7 cellular contexts compared by ENCODE assay signal in the genomic region with DNA sequence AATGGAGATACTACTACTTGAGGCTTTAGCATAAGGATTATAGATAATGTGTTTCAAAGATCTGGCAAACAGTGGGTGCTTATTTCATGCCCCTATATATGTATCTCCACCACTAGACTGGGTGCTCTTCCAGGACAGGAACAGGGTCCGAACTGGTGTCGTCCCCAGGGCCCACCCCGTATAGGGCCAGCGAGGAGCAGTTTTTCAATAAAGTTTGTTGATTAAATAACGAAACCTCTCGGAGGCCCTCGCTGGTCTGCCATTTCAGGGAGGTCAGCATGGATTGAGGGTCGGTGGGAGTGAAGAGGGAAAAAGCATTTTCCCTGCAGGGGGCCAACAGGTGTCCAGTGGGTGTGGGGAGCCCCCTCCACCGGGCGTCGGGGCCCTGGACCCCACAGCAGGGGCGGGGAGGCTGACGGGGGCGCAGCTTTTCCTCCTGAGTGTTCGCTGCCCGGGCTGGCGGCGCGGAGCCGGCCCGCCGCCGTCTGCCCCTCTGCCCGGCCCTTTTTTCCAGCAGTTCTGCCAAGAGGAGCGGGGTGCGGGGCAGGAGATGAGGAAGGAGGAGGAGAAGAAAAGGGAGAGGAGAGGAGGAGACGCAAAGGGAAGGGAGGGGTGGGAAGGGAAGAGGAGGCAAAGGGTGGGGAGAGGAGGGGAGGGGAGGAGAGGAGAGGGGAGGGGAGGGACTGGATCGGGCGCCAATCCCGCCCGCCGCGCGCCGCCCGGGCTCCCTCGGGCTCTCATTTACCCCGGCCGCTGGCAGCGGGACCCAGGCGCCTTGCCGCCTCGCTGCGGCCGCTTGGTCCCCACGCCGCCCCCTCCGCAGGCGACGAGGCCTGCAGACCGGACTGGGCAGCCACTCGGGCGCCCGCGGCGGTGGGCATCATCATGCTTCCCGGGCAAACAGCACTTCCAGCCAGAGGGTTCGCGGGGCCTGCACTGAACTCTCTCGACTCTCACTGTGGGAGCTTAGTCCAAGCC.
DNase-seq lines count a peak whose midpoint lies in the region; ATAC-seq lines count a peak whose summit lies in the region.

No MANE protein-coding gene starts in this region.

- no peak overlapping the region for H4K8ac ChIP-seq in trophoblast cell (ENCODE audit: low read depth, low read length)

- H3K36me3 ChIP-seq in HUES6 (ENCODE audit: control insufficient read depth, insufficient read depth, low read length) (no peaks in the 10 kb centered on the region), adipocyte (ENCODE audit: control insufficient read depth, insufficient read depth, low read length, severe bottlenecking) (no peaks in the 10 kb centered on the region), trophoblast cell (ENCODE audit: control insufficient read depth in 1 of 2, insufficient read depth in 2 of 2, low read length in 2 of 2) (no peaks in the 10 kb centered on the region)

- peaks cover 66% of the 10 kb centered on the region for H3K27me3 ChIP-seq in HUES6 (ENCODE audit: control insufficient read depth, insufficient read depth, low read length)
- H3K27me3 ChIP-seq in adipocyte (replicated peaks; ENCODE audit: control insufficient read depth, insufficient read depth, low read length): no peaks in the 10 kb centered on the region
- peaks cover 28% of the 10 kb centered on the region for H3K27me3 ChIP-seq in trophoblast cell (ENCODE audit: insufficient read depth, low read length)

- H3K4ac ChIP-seq in trophoblast cell (ENCODE audit: low read depth, low read length): no peak overlapping the region

- H4K91ac ChIP-seq in trophoblast cell (ENCODE audit: low read depth, low read length): no peak overlapping the region

- H2BK120ac ChIP-seq in trophoblast cell (ENCODE audit: insufficient read depth, low read length, poor library complexity): no peak overlapping the region

- H3K9ac ChIP-seq in HUES6 (ENCODE audit: low read length) (no peak overlapping the region), adipocyte (ENCODE audit: low read length) (peak overlapping the region; percentile 62), trophoblast cell (ENCODE audit: low read length) (no peak overlapping the region)

- no peak overlapping the region for H3K18ac ChIP-seq in trophoblast cell (ENCODE audit: low read length)

- H3K79me1 ChIP-seq in trophoblast cell (ENCODE audit: low read length): no peaks in the 10 kb centered on the region

- no peak overlapping the region for H2AK5ac ChIP-seq in trophoblast cell (ENCODE audit: low read length)

- H3K27ac ChIP-seq in HUES6 (ENCODE audit: low read depth, low read length) (no peak overlapping the region), trophoblast cell (ENCODE audit: low read depth, low read length) (no peak overlapping the region)

- no peak overlapping the region for H3K23ac ChIP-seq in trophoblast cell (ENCODE audit: low read length)

- ATAC-seq in left ventricle myocardium superior: peak; percentile 80
- no peak for ATAC-seq in GM21529 (IDR thresholded peaks at IDR 0.05; ENCODE audit: unreplicated experiment)
- no peak for ATAC-seq in HG03045 (IDR thresholded peaks at IDR 0.05; ENCODE audit: unreplicated experiment)

- peak overlapping the region; percentile 47 for H3K4me2 ChIP-seq in trophoblast cell (ENCODE audit: low read length)

- peak; percentile 81 for DNase-seq in adipocyte (ENCODE audit: low read depth)
- peak; percentile 51 for DNase-seq in left ventricle myocardium superior
- DNase-seq in trophoblast cell: no peak
- no peak for DNase-seq in SKM-1 (lab: John Stamatoyannopoulos, UW; ENCODE audit: unreplicated experiment)

- no peaks in the 10 kb centered on the region for H3K79me2 ChIP-seq in trophoblast cell (ENCODE audit: control insufficient read depth, insufficient read depth, low read length, poor library complexity)

- 20% methylated on average over 1 of the region's 60 CpGs for WGBS in trophoblast cell (ENCODE audit: extremely low coverage, insufficient coverage, insufficient read length)

- no peaks in the 10 kb centered on the region; the same call in 1 of the 2 replicates for H3K4me1 ChIP-seq in HUES6 (ENCODE audit: control insufficient read depth, insufficient read depth, low read length)
- H3K4me1 ChIP-seq in adipocyte (ENCODE audit: control insufficient read depth, insufficient read depth, low read length): peaks cover 18% of the 10 kb centered on the region
- H3K4me1 ChIP-seq in trophoblast cell (ENCODE audit: control insufficient read depth in 1 of 2, insufficient read depth in 2 of 2, low read length in 2 of 2): peaks cover 2 to 4% of the 10 kb centered on the region in 2 experiments

- intact Hi-C loops in left ventricle myocardium superior (cut with micrococcal nuclease): no loop called here

- no peak overlapping the region for H3K14ac ChIP-seq in trophoblast cell (ENCODE audit: low read length)

- H4K12ac ChIP-seq in trophoblast cell (ENCODE audit: low read depth, low read length): no peak overlapping the region

- H3K9me3 ChIP-seq in HUES6 (ENCODE audit: control insufficient read depth, insufficient read depth, low read depth, low read length): no peaks in the 10 kb centered on the region
- H3K9me3 ChIP-seq in adipocyte (ENCODE audit: control insufficient read depth, low read length): no peaks in the 10 kb centered on the region
- no peaks in the 10 kb centered on the region for H3K9me3 ChIP-seq in trophoblast cell (ENCODE audit: insufficient read depth, low read depth, low read length)

- H2BK12ac ChIP-seq in trophoblast cell (ENCODE audit: low read length): no peak overlapping the region

- H3K4me3 ChIP-seq in HUES6 (ENCODE audit: low read depth, low read length): peak overlapping the region; percentile 70
- peak overlapping the region; percentile 65 for H3K4me3 ChIP-seq in adipocyte (ENCODE audit: low read length)
- H3K4me3 ChIP-seq in trophoblast cell (ENCODE audit: low read depth, low read length): no peak overlapping the region

- no peak overlapping the region for H2AFZ ChIP-seq in trophoblast cell (ENCODE audit: insufficient read depth, low read length, poor library complexity)

- H2BK5ac ChIP-seq in trophoblast cell (ENCODE audit: low read depth, low read length, poor library complexity): no peak overlapping the region

Comparison
In these comparisons a context has a peak if more than half of its experiments do, and no peak if none do; other contexts are left out.
1. DNase-seq: peak in adipocyte (single experiment) and left ventricle myocardium superior (single experiment); none in trophoblast cell (0 of 2) and SKM-1 (single experiment).